In the genomic region with DNA sequence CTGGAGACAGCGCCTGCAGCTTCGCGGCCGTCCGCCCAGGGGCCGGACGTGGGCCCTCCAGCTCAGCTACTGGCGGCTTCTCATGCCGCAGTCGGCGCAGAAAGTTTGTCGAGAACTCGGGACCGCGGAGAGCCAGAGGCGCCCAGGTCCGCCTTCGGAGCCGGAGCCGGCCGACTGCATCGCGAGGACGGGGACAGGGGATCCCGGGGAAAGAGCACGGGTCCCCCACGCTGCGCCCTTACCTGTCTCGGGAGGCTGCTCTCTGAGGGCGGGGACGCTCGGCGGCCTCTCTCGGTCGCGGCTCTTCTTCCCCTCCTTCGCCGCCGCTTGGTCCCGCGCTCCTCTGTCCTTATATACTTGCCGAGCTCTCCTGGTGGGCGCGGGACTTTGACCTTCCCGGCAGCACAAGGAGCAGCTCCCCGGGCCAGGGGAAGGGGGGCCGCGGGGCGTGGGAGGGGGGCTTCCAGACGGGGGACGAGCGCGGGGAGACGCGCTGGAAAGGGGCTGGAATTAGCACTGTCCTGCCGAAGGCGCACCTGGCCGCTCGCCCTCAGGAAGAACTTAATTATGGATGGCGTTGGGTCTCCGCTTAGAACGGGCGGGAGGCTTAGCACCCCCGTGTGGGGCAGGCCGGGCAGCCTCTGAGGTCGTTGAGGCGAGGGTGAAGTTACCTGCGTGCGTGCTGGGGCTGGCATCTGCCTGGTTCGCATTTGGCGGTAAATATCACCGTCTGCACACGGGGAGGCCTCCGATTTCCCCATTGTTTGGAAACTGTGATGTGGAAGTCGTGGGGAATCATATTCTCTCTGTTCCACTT, we compare ENCODE assay signal across 8 cellular contexts. TPM values are rescaled to one million over a fixed set of nuclear protein-coding genes. Genes with fewer than 3 reads are reported as not detected.
DNase-seq lines count a peak whose midpoint lies in the region; ATAC-seq and TF ChIP-seq lines count a peak whose summit lies in the region.

Gene POMC (minus strand): TSS at position 325 of the 817 bp plus-strand sequence. CDS start 3,808 bp downstream, outside the sequence.

- POLR2A ChIA-PET in IMR-90 (lab: Charles Lee; ENCODE audit: unreplicated experiment): no interaction called here

- peaks cover 73% of the 10 kb centered on the region for H3K27me3 ChIP-seq in IMR-90 (ENCODE audit: control insufficient read depth, insufficient read depth, low read length)
- peaks cover 68% of the 10 kb centered on the region for H3K27me3 ChIP-seq in gastroesophageal sphincter

- no peak within 1 kb of the TSS for H2AK5ac ChIP-seq in IMR-90 (ENCODE audit: low read depth, low read length)

- H3K27me3 Mint-ChIP-seq in activated T-helper 1 cell treated with anti-CD3 and anti-CD28 coated beads, Interleukin-12 subunit alpha, Interleukin-12 subunit beta, Interleukin-2, Interleukin-4 antibody, amounts not matched to agents 30 ng/mL and 10 ng/mL and 1 ng/mL, durations not matched to agents 14 hours and 24 hours and 36 hours (ENCODE audit: insufficient read depth): peaks cover 77% of the 10 kb centered on the region
- H3K27me3 Mint-ChIP-seq in osteocyte (ENCODE audit: unreplicated experiment): peaks cover 76% of the 10 kb centered on the region

- peak within 1 kb of the TSS; percentile 80 for H3K4me2 ChIP-seq in IMR-90 (ENCODE audit: low read depth, low read length)

- no peak within 1 kb of the TSS for H3K4ac ChIP-seq in IMR-90 (ENCODE audit: low read depth, low read length)

- H4K91ac ChIP-seq in IMR-90 (ENCODE audit: insufficient read depth, low read depth, low read length): no peak within 1 kb of the TSS

- peak; percentile 14 for DNase-seq in COR-L47 (lab: John Stamatoyannopoulos, UW)
- peak; percentile 21 for DNase-seq in IMR-90
- peak; percentile 11 for DNase-seq in activated T-helper 1 cell treated with anti-CD3 and anti-CD28 coated beads, Interleukin-12 subunit alpha, Interleukin-12 subunit beta, Interleukin-2, Interleukin-4 antibody, amounts not matched to agents 30 ng/mL and 10 ng/mL and 1 ng/mL, durations not matched to agents 14 hours and 24 hours and 36 hours (ENCODE audit: low spot score)
- no peak for DNase-seq in osteocyte (ENCODE audit: extremely low spot score, unreplicated experiment)
- no peak for DNase-seq in MV-4-11 (lab: John Stamatoyannopoulos, UW)
- DNase-seq in NOMO-1 treated with dmso at 0.1 percent for 144 hours (lab: John Stamatoyannopoulos, UW; ENCODE audit: unreplicated experiment): no peak
- DNase-seq in nucleus accumbens (lab: John Stamatoyannopoulos, UW): no peak

- no peak within 1 kb of the TSS for H2BK120ac ChIP-seq in IMR-90 (ENCODE audit: low read depth, low read length)

- no peaks in the 10 kb centered on the region for H3K9me1 ChIP-seq in IMR-90 (ENCODE audit: insufficient read depth, low read length)

- no peak for TF ChIP-seq EP300 in gastroesophageal sphincter (IDR thresholded peaks at IDR 0.05)

- H3K4me1 Mint-ChIP-seq in activated T-helper 1 cell treated with anti-CD3 and anti-CD28 coated beads, Interleukin-12 subunit alpha, Interleukin-12 subunit beta, Interleukin-2, Interleukin-4 antibody, amounts not matched to agents 30 ng/mL and 10 ng/mL and 1 ng/mL, durations not matched to agents 14 hours and 24 hours and 36 hours (ENCODE audit: low read depth): peaks cover 18% of the 10 kb centered on the region
- H3K4me1 Mint-ChIP-seq in osteocyte (ENCODE audit: unreplicated experiment): peaks cover 2% of the 10 kb centered on the region

- H2BK20ac ChIP-seq in IMR-90 (ENCODE audit: low read depth, low read length): no peak within 1 kb of the TSS

- CTCF ChIA-PET in IMR-90 (lab: Yijun Ruan, JAX): no interaction called here

- no peak within 1 kb of the TSS for H3K18ac ChIP-seq in IMR-90 (ENCODE audit: low read depth, low read length)

- peaks cover 1% of the 10 kb centered on the region for H3K36me3 Mint-ChIP-seq in activated T-helper 1 cell treated with anti-CD3 and anti-CD28 coated beads, Interleukin-12 subunit alpha, Interleukin-12 subunit beta, Interleukin-2, Interleukin-4 antibody, amounts not matched to agents 30 ng/mL and 10 ng/mL and 1 ng/mL, durations not matched to agents 14 hours and 24 hours and 36 hours (ENCODE audit: low read depth)
- no peaks in the 10 kb centered on the region for H3K36me3 Mint-ChIP-seq in osteocyte (ENCODE audit: unreplicated experiment)

- H3K27ac Mint-ChIP-seq in activated T-helper 1 cell treated with anti-CD3 and anti-CD28 coated beads, Interleukin-12 subunit alpha, Interleukin-12 subunit beta, Interleukin-2, Interleukin-4 antibody, amounts not matched to agents 30 ng/mL and 10 ng/mL and 1 ng/mL, durations not matched to agents 14 hours and 24 hours and 36 hours: no peak within 1 kb of the TSS
- H3K27ac Mint-ChIP-seq in osteocyte (ENCODE audit: unreplicated experiment): no peak within 1 kb of the TSS

- peak within 1 kb of the TSS; percentile 76 for H2AK9ac ChIP-seq in IMR-90 (replicated peaks; ENCODE audit: low read depth, low read length, poor library complexity)

- ATAC-seq in IMR-90 (ENCODE audit: low read depth) (peak; percentile 83), gastroesophageal sphincter (peak; percentile 46)

- H3K9me3 ChIP-seq in IMR-90 (ENCODE audit: control insufficient read depth, insufficient read depth, low read length) (peaks cover 6% of the 10 kb centered on the region), gastroesophageal sphincter (no peaks in the 10 kb centered on the region)

- no peaks in the 10 kb centered on the region for H3K36me3 ChIP-seq in IMR-90 (ENCODE audit: control insufficient read depth, insufficient read depth, low read length)
- H3K36me3 ChIP-seq in gastroesophageal sphincter: no peaks in the 10 kb centered on the region

- in situ Hi-C loops in IMR-90 (cut with MboI; ENCODE audit: low sequenced_read_pairs): no loop called here

- H4K5ac ChIP-seq in IMR-90 (ENCODE audit: low read depth, low read length): no peak within 1 kb of the TSS

- H3K4me3 Mint-ChIP-seq in activated T-helper 1 cell treated with anti-CD3 and anti-CD28 coated beads, Interleukin-12 subunit alpha, Interleukin-12 subunit beta, Interleukin-2, Interleukin-4 antibody, amounts not matched to agents 30 ng/mL and 10 ng/mL and 1 ng/mL, durations not matched to agents 14 hours and 24 hours and 36 hours: peak within 1 kb of the TSS; percentile 76
- peak within 1 kb of the TSS; percentile 60 for H3K4me3 Mint-ChIP-seq in osteocyte (ENCODE audit: unreplicated experiment)

- BruUV-seq in IMR-90 (replicated peaks; lab: Mats Ljungman, UMichigan): no TSS peak

- no peaks in the 10 kb centered on the region for H3K79me1 ChIP-seq in IMR-90 (ENCODE audit: low read depth in 1 of 2, low read length in 2 of 2)

- no peak within 1 kb of the TSS for H2BK15ac ChIP-seq in IMR-90 (ENCODE audit: low read depth, low read length)

- dilution Hi-C loops in IMR-90 (cut with HindIII; ENCODE audit: low sequenced_read_pairs, unreplicated experiment): no loop called here

- no peaks in the 10 kb centered on the region for H3K9me3 Mint-ChIP-seq in activated T-helper 1 cell treated with anti-CD3 and anti-CD28 coated beads, Interleukin-12 subunit alpha, Interleukin-12 subunit beta, Interleukin-2, Interleukin-4 antibody, amounts not matched to agents 30 ng/mL and 10 ng/mL and 1 ng/mL, durations not matched to agents 14 hours and 24 hours and 36 hours
- peaks cover 4% of the 10 kb centered on the region for H3K9me3 Mint-ChIP-seq in osteocyte (ENCODE audit: unreplicated experiment)

- no peak for TF ChIP-seq CTCF in IMR-90 (conservative IDR thresholded peaks at IDR 0.05; ENCODE audit: low read depth, low read length)
- TF ChIP-seq CTCF in gastroesophageal sphincter (IDR thresholded peaks at IDR 0.05): no peak
- TF ChIP-seq CTCF in osteocyte (IDR thresholded peaks at IDR 0.05): no peak

- peaks cover 2% of the 10 kb centered on the region; the same call in 1 of the 2 replicates for H3K4me1 ChIP-seq in IMR-90 (ENCODE audit: control insufficient read depth, insufficient read depth, low read length)
- peaks cover 0 to 17% (median 8%) of the 10 kb centered on the region in 3 donors for H3K4me1 ChIP-seq in gastroesophageal sphincter

- H3K14ac ChIP-seq in IMR-90 (replicated peaks; ENCODE audit: low read depth, low read length): no peak within 1 kb of the TSS

- peak within 1 kb of the TSS; percentile 84 for H2AFZ ChIP-seq in IMR-90 (replicated peaks; ENCODE audit: low read length, poor library complexity)

- TF ChIP-seq POLR2A in IMR-90 (IDR thresholded peaks at IDR 0.05; ENCODE audit: low read depth, low read length) (no peak), gastroesophageal sphincter (IDR thresholded peaks at IDR 0.05) (no peak)

- H3K56ac ChIP-seq in IMR-90 (ENCODE audit: extremely low read depth, insufficient read depth, low read length): no peak within 1 kb of the TSS

- intact Hi-C loops in IMR-90 (cut with micrococcal nuclease): no loop called here
- intact Hi-C loops in activated T-helper 1 cell treated with anti-CD3 and anti-CD28 coated beads, Interleukin-12 subunit alpha, Interleukin-12 subunit beta, Interleukin-2, Interleukin-4 antibody, amounts not matched to agents 30 ng/mL and 10 ng/mL and 1 ng/mL, durations not matched to agents 14 hours and 24 hours and 36 hours (cut with micrococcal nuclease): no loop called here

- no peak within 1 kb of the TSS for H4K8ac ChIP-seq in IMR-90 (ENCODE audit: low read depth in 2 of 2, low read length in 2 of 2)

- H3K27ac ChIP-seq in IMR-90 (ENCODE audit: insufficient read depth, low read length) (no peak within 1 kb of the TSS), gastroesophageal sphincter (no peak within 1 kb of the TSS)

- peak within 1 kb of the TSS; percentile 16; the same call in 1 of the 2 replicates for H3K23ac ChIP-seq in IMR-90 (ENCODE audit: low read depth, low read length)

- no peaks in the 10 kb centered on the region for H4K20me1 ChIP-seq in IMR-90 (ENCODE audit: insufficient read depth, low read length)

- H3K4me3 ChIP-seq in IMR-90 (ENCODE audit: insufficient read depth, low read depth, low read length) (peak within 1 kb of the TSS; percentile 24; the same call in 1 of the 2 replicates), gastroesophageal sphincter (peak within 1 kb of the TSS; percentile 13 to 52)

- no peak within 1 kb of the TSS for H2BK5ac ChIP-seq in IMR-90 (ENCODE audit: low read depth, low read length, poor library complexity, severe bottlenecking)

- TF ChIP-seq RAD21 in IMR-90 (IDR thresholded peaks at IDR 0.05; ENCODE audit: low read length): no peak

- WGBS in IMR-90 (ENCODE audit: extremely low coverage in 2 of 2, insufficient read length in 1 of 2), 2 experiments: 2% methylated on average over 26 of the region's 75 CpGs; no CpG with 5 or more reads in 1 of the 2 experiments
- WGBS in gastroesophageal sphincter (ENCODE audit: low coverage in 1 of 2), 2 donors: 20 to 50% methylated on average over 2 of the region's 75 CpGs

- no peak within 1 kb of the TSS for H3K9ac ChIP-seq in IMR-90 (ENCODE audit: low read depth, low read length)

RNA-seq across cellular contexts. Expression of gene POMC, which starts in this region (rescaled TPM):
- total RNA-seq in IMR-90 (2012; rRNA removed) (not detected in 2 replicates), gastroesophageal sphincter (10 to 100 TPM in 1 of 4 donors, 1 to 10 TPM in 3; 2.5 to 24.4 (median 5.4) TPM), osteocyte (not detected in 2 replicates)
- 0.17 and 0.47 TPM in 2 replicates for polyA plus RNA-seq in IMR-90 (2012; rRNA removed)
- 0.32 and 0.80 TPM in 2 replicates for polyA plus RNA-seq in IMR-90 (2012; cell fraction: cytosol; rRNA removed)
- polyA plus RNA-seq in IMR-90 (2012; cell fraction: nucleus; rRNA removed; ENCODE audit: low replicate concordance): 0.29 TPM in 2 replicates
- total RNA-seq in activated T-helper 1 cell treated with anti-CD3 and anti-CD28 coated beads, Interleukin-12 subunit alpha, Interleukin-12 subunit beta, Interleukin-2, Interleukin-4 antibody, amounts not matched to agents 30 ng/mL and 10 ng/mL and 1 ng/mL, durations not matched to agents 14 hours and 24 hours and 36 hours: 5.0 and 5.9 TPM in 2 replicates

Comparison
In these comparisons a context has a peak if more than half of its experiments do, and no peak if none do; other contexts are left out.
1. Peak in DNase-seq, ATAC-seq, H3K4me3 ChIP-seq and H3K4me2 ChIP-seq in IMR-90; RNA of the gene not detected or under 1 TPM.
2. DNase-seq: peak in COR-L47 (single experiment) and activated T-helper 1 cell treated with anti-CD3 and anti-CD28 coated beads, Interleukin-12 subunit alpha, Interleukin-12 subunit beta, Interleukin-2, Interleukin-4 antibody, amounts not matched to agents 30 ng/mL and 10 ng/mL and 1 ng/mL, durations not matched to agents 14 hours and 24 hours and 36 hours (single experiment); none in osteocyte (single experiment), MV-4-11 (single experiment), NOMO-1 treated with dmso at 0.1 percent for 144 hours (single experiment) and nucleus accumbens (0 of 56).